Comparison of ENCODE assay signal across 1 cellular context in the genomic region with DNA sequence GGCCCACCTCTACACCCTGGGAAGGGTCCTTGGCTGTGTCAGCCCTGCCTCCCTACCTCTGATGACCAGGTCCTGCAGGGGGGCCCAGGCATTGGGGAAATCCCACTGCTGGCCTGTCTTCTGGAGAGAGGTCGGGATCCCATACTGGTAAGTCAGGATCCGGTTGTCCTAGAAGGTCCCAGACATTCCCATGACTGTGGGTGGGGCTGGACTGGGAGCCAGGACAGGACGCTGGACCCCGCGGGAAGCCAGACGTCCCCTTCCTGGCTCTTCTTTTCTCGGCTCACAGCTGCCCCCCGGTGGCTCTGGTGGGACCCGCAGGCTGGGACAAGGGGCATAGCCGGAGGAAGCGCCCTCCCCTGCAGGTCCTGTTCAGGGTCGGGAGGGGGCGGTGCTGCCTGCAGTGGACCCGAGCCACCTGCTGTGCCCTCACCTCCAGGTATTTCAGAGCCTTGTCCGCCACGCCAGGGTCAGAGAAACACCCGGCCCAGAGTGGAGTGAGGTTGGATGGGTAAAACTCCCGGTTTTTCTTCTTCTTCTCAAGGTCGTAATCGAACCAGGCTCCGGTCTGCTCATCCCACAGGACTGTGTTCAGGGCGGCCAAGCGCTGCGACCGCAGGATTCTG.
TF ChIP-seq lines count a peak whose summit lies in the region.

No MANE protein-coding gene starts in this region.

TF ChIP-seq in HepG2, 621 proteins besides CTCF, POLR2A, EP300 and RAD21 (continued from another document and continues in another):
- TF ChIP-seq, protein P1, sequence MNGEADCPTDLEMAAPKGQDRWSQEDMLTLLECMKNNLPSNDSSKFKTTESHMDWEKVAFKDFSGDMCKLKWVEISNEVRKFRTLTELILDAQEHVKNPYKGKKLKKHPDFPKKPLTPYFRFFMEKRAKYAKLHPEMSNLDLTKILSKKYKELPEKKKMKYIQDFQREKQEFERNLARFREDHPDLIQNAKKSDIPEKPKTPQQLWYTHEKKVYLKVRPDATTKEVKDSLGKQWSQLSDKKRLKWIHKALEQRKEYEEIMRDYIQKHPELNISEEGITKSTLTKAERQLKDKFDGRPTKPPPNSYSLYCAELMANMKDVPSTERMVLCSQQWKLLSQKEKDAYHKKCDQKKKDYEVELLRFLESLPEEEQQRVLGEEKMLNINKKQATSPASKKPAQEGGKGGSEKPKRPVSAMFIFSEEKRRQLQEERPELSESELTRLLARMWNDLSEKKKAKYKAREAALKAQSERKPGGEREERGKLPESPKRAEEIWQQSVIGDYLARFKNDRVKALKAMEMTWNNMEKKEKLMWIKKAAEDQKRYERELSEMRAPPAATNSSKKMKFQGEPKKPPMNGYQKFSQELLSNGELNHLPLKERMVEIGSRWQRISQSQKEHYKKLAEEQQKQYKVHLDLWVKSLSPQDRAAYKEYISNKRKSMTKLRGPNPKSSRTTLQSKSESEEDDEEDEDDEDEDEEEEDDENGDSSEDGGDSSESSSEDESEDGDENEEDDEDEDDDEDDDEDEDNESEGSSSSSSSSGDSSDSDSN (CRISPR knock-in tag; IDR thresholded peaks at IDR 0.05): no peak
- no peak for TF ChIP-seq IKZF1 (IDR thresholded peaks at IDR 0.05)
- TF ChIP-seq, protein P2, sequence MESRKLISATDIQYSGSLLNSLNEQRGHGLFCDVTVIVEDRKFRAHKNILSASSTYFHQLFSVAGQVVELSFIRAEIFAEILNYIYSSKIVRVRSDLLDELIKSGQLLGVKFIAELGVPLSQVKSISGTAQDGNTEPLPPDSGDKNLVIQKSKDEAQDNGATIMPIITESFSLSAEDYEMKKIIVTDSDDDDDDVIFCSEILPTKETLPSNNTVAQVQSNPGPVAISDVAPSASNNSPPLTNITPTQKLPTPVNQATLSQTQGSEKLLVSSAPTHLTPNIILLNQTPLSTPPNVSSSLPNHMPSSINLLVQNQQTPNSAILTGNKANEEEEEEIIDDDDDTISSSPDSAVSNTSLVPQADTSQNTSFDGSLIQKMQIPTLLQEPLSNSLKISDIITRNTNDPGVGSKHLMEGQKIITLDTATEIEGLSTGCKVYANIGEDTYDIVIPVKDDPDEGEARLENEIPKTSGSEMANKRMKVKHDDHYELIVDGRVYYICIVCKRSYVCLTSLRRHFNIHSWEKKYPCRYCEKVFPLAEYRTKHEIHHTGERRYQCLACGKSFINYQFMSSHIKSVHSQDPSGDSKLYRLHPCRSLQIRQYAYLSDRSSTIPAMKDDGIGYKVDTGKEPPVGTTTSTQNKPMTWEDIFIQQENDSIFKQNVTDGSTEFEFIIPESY (CRISPR knock-in tag; IDR thresholded peaks at IDR 0.05): peak; percentile 77
- TF ChIP-seq ZNF441 (CRISPR knock-in tag; IDR thresholded peaks at IDR 0.05; ENCODE audit: borderline replicate concordance): no peak
- TF ChIP-seq, protein P3, sequence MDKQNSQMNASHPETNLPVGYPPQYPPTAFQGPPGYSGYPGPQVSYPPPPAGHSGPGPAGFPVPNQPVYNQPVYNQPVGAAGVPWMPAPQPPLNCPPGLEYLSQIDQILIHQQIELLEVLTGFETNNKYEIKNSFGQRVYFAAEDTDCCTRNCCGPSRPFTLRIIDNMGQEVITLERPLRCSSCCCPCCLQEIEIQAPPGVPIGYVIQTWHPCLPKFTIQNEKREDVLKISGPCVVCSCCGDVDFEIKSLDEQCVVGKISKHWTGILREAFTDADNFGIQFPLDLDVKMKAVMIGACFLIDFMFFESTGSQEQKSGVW (CRISPR knock-in tag; IDR thresholded peaks at IDR 0.05; ENCODE audit: borderline replicate concordance): no peak
- TF ChIP-seq DPF2 (CRISPR knock-in tag; IDR thresholded peaks at IDR 0.05; ENCODE audit: borderline replicate concordance, low read depth): no peak
- TF ChIP-seq TOE1 (CRISPR knock-in tag; IDR thresholded peaks at IDR 0.05): no peak
- 0 out of 2 replicates have a peak, but pooled peaks have one; percentile 30 for TF ChIP-seq KLF6 (CRISPR knock-in tag; IDR thresholded peaks at IDR 0.05)
- TF ChIP-seq ZNF570 (CRISPR knock-in tag; IDR thresholded peaks at IDR 0.05; ENCODE audit: borderline replicate concordance): no peak
- no peak for TF ChIP-seq CBX5 (CRISPR knock-in tag; IDR thresholded peaks at IDR 0.05; ENCODE audit: borderline replicate concordance)
- TF ChIP-seq, protein P4, sequence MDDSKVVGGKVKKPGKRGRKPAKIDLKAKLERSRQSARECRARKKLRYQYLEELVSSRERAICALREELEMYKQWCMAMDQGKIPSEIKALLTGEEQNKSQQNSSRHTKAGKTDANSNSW (CRISPR knock-in tag; IDR thresholded peaks at IDR 0.05; ENCODE audit: borderline replicate concordance): no peak
- TF ChIP-seq SRY (CRISPR knock-in tag; IDR thresholded peaks at IDR 0.05): no peak
- TF ChIP-seq KLF13 (CRISPR knock-in tag; IDR thresholded peaks at IDR 0.05): 0 out of 2 replicates have a peak, but pooled peaks have one; percentile 23
- TF ChIP-seq SRF (IDR thresholded peaks at IDR 0.05; ENCODE audit: low read depth, low read length): no peak
- TF ChIP-seq, protein P5, sequence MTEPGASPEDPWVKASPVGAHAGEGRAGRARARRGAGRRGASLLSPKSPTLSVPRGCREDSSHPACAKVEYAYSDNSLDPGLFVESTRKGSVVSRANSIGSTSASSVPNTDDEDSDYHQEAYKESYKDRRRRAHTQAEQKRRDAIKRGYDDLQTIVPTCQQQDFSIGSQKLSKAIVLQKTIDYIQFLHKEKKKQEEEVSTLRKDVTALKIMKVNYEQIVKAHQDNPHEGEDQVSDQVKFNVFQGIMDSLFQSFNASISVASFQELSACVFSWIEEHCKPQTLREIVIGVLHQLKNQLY (CRISPR knock-in tag; IDR thresholded peaks at IDR 0.05): no peak
- TF ChIP-seq SOX5 (CRISPR knock-in tag; IDR thresholded peaks at IDR 0.05; ENCODE audit: borderline replicate concordance): peak; percentile 20; the same call in 1 of the 2 replicates
- TF ChIP-seq TCF12 (IDR thresholded peaks at IDR 0.05): no peak
- no peak for TF ChIP-seq TCF12 (CRISPR knock-in tag; IDR thresholded peaks at IDR 0.05)
- TF ChIP-seq ZNF143 (CRISPR knock-in tag; IDR thresholded peaks at IDR 0.05): no peak
- TF ChIP-seq ETV5 (CRISPR knock-in tag; IDR thresholded peaks at IDR 0.05; ENCODE audit: borderline replicate concordance): peak; percentile 46; the same call in 1 of the 2 replicates
- TF ChIP-seq FOSL1 (CRISPR knock-in tag; IDR thresholded peaks at IDR 0.05; ENCODE audit: borderline replicate concordance): no peak
- TF ChIP-seq SUZ12 (IDR thresholded peaks at IDR 0.05; ENCODE audit: low read depth, low read length): no peak
- no peak for TF ChIP-seq ZNF326 (CRISPR knock-in tag; IDR thresholded peaks at IDR 0.05; ENCODE audit: borderline replicate concordance)
- TF ChIP-seq, protein P6, sequence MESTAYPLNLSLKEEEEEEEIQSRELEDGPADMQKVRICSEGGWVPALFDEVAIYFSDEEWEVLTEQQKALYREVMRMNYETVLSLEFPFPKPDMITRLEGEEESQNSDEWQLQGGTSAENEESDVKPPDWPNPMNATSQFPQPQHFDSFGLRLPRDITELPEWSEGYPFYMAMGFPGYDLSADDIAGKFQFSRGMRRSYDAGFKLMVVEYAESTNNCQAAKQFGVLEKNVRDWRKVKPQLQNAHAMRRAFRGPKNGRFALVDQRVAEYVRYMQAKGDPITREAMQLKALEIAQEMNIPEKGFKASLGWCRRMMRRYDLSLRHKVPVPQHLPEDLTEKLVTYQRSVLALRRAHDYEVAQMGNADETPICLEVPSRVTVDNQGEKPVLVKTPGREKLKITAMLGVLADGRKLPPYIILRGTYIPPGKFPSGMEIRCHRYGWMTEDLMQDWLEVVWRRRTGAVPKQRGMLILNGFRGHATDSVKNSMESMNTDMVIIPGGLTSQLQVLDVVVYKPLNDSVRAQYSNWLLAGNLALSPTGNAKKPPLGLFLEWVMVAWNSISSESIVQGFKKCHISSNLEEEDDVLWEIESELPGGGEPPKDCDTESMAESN (CRISPR knock-in tag; conservative IDR thresholded peaks at IDR 0.05): no peak
- no peak for TF ChIP-seq PLRG1 (conservative IDR thresholded peaks at IDR 0.05)
- peak; percentile 14; the same call in 1 of the 2 replicates for TF ChIP-seq HNF4G (IDR thresholded peaks at IDR 0.05; ENCODE audit: borderline replicate concordance, low read depth, low read length)
- TF ChIP-seq HNF4G (CRISPR knock-in tag; IDR thresholded peaks at IDR 0.05; ENCODE audit: borderline replicate concordance, low read depth): no peak
- no peak for TF ChIP-seq ZNF225 (CRISPR knock-in tag; IDR thresholded peaks at IDR 0.05)
- TF ChIP-seq, protein P7, sequence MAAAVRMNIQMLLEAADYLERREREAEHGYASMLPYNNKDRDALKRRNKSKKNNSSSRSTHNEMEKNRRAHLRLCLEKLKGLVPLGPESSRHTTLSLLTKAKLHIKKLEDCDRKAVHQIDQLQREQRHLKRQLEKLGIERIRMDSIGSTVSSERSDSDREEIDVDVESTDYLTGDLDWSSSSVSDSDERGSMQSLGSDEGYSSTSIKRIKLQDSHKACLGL (CRISPR knock-in tag; IDR thresholded peaks at IDR 0.05): no peak
- no peak for TF ChIP-seq NCOA1 (CRISPR knock-in tag; IDR thresholded peaks at IDR 0.05)
- TF ChIP-seq, protein P8, sequence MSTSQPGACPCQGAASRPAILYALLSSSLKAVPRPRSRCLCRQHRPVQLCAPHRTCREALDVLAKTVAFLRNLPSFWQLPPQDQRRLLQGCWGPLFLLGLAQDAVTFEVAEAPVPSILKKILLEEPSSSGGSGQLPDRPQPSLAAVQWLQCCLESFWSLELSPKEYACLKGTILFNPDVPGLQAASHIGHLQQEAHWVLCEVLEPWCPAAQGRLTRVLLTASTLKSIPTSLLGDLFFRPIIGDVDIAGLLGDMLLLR (CRISPR knock-in tag; IDR thresholded peaks at IDR 0.05): no peak
- TF ChIP-seq, protein P9, sequence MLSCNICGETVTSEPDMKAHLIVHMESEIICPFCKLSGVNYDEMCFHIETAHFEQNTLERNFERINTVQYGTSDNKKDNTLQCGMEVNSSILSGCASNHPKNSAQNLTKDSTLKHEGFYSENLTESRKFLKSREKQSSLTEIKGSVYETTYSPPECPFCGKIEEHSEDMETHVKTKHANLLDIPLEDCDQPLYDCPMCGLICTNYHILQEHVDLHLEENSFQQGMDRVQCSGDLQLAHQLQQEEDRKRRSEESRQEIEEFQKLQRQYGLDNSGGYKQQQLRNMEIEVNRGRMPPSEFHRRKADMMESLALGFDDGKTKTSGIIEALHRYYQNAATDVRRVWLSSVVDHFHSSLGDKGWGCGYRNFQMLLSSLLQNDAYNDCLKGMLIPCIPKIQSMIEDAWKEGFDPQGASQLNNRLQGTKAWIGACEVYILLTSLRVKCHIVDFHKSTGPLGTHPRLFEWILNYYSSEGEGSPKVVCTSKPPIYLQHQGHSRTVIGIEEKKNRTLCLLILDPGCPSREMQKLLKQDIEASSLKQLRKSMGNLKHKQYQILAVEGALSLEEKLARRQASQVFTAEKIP (CRISPR knock-in tag; IDR thresholded peaks at IDR 0.05; ENCODE audit: borderline replicate concordance): no peak
- TF ChIP-seq, protein P10, sequence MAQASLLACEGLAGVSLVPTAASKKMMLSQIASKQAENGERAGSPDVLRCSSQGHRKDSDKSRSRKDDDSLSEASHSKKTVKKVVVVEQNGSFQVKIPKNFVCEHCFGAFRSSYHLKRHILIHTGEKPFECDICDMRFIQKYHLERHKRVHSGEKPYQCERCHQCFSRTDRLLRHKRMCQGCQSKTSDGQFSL (CRISPR knock-in tag; IDR thresholded peaks at IDR 0.05): no peak
- TF ChIP-seq AHR (CRISPR knock-in tag; IDR thresholded peaks at IDR 0.05): peak; percentile 51; the same call in 1 of the 2 replicates
- TF ChIP-seq, protein P11, sequence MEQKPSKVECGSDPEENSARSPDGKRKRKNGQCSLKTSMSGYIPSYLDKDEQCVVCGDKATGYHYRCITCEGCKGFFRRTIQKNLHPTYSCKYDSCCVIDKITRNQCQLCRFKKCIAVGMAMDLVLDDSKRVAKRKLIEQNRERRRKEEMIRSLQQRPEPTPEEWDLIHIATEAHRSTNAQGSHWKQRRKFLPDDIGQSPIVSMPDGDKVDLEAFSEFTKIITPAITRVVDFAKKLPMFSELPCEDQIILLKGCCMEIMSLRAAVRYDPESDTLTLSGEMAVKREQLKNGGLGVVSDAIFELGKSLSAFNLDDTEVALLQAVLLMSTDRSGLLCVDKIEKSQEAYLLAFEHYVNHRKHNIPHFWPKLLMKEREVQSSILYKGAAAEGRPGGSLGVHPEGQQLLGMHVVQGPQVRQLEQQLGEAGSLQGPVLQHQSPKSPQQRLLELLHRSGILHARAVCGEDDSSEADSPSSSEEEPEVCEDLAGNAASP (CRISPR knock-in tag; IDR thresholded peaks at IDR 0.05; ENCODE audit: borderline replicate concordance): peak; percentile 46; the same call in 1 of the 2 replicates
- TF ChIP-seq ZNF713 (CRISPR knock-in tag; IDR thresholded peaks at IDR 0.05): no peak
- TF ChIP-seq, protein P12, sequence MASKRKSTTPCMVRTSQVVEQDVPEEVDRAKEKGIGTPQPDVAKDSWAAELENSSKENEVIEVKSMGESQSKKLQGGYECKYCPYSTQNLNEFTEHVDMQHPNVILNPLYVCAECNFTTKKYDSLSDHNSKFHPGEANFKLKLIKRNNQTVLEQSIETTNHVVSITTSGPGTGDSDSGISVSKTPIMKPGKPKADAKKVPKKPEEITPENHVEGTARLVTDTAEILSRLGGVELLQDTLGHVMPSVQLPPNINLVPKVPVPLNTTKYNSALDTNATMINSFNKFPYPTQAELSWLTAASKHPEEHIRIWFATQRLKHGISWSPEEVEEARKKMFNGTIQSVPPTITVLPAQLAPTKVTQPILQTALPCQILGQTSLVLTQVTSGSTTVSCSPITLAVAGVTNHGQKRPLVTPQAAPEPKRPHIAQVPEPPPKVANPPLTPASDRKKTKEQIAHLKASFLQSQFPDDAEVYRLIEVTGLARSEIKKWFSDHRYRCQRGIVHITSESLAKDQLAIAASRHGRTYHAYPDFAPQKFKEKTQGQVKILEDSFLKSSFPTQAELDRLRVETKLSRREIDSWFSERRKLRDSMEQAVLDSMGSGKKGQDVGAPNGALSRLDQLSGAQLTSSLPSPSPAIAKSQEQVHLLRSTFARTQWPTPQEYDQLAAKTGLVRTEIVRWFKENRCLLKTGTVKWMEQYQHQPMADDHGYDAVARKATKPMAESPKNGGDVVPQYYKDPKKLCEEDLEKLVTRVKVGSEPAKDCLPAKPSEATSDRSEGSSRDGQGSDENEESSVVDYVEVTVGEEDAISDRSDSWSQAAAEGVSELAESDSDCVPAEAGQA (IDR thresholded peaks at IDR 0.05; ENCODE audit: low read depth): no peak
- TF ChIP-seq, protein P12 (CRISPR knock-in tag; IDR thresholded peaks at IDR 0.05; ENCODE audit: borderline replicate concordance): no peak
- TF ChIP-seq, protein P13, sequence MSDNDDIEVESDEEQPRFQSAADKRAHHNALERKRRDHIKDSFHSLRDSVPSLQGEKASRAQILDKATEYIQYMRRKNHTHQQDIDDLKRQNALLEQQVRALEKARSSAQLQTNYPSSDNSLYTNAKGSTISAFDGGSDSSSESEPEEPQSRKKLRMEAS (IDR thresholded peaks at IDR 0.05): 0 out of 2 replicates have a peak, but pooled peaks have one; percentile 22
